In the genomic region with DNA sequence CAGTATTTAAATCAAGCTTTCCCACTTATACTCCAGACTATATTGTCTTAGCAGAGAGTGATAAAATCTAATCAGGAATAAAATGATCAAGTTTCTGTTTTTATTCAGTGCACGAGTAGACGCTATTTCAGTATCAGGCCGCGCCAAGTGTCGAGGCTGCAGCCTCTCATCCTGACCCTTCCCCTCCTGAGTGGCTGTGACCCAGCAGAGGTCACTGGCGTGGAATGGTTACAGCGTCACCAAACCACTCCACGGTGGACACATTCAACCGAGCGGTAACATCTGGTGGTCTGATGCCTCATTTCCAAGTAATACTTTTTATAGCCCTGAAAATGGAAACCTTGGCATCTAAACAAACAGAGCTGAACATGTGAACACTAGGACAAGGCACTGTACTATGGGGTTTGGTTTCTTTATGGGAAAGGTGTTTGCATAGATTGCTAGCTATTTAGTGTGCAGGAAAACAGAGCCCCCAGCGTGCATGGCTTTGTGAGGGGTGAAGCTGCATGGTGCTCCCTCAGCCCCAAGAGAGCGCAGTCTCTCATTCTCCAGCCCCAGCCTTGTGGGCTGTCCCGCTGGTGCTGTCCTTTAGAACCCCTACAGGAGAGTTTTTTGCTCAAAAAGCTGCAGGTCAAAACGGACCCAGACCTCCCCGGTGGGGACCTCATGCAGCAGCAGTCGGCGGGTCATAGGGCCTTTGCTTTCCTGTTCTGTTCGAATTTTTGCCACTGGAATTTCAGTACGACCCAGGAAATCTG, we compare ENCODE assay signal across 1 cellular context.
TF ChIP-seq lines count a peak whose summit lies in the region.

No MANE protein-coding gene starts in this region.

TF ChIP-seq in WTC11, 78 proteins besides CTCF, POLR2A, EP300 and RAD21 (continued from another document):
- TF ChIP-seq FOXK1 (CRISPR knock-in tag; IDR thresholded peaks at IDR 0.05) (no peak), SMAD4 (CRISPR knock-in tag; IDR thresholded peaks at IDR 0.05) (no peak), ZNF281 (CRISPR knock-in tag; IDR thresholded peaks at IDR 0.05) (no peak), ZNF671 (CRISPR knock-in tag; IDR thresholded peaks at IDR 0.05) (no peak), PRRX2 (CRISPR knock-in tag; IDR thresholded peaks at IDR 0.05) (no peak), NFATC4 (CRISPR knock-in tag; IDR thresholded peaks at IDR 0.05) (no peak), SOX15 (CRISPR knock-in tag; IDR thresholded peaks at IDR 0.05) (no peak), ZBTB21 (CRISPR knock-in tag; IDR thresholded peaks at IDR 0.05; ENCODE audit: borderline replicate concordance) (no peak), MYBL2 (CRISPR knock-in tag; IDR thresholded peaks at IDR 0.05) (no peak), ZNF263 (CRISPR knock-in tag; IDR thresholded peaks at IDR 0.05; ENCODE audit: low read depth) (no peak), NFYB (CRISPR knock-in tag; conservative IDR thresholded peaks at IDR 0.05; ENCODE audit: low read depth) (no peak), ZNF219 (CRISPR knock-in tag; IDR thresholded peaks at IDR 0.05; ENCODE audit: borderline replicate concordance) (no peak)
- TF ChIP-seq, protein P1, sequence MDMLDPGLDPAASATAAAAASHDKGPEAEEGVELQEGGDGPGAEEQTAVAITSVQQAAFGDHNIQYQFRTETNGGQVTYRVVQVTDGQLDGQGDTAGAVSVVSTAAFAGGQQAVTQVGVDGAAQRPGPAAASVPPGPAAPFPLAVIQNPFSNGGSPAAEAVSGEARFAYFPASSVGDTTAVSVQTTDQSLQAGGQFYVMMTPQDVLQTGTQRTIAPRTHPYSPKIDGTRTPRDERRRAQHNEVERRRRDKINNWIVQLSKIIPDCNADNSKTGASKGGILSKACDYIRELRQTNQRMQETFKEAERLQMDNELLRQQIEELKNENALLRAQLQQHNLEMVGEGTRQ (CRISPR knock-in tag; IDR thresholded peaks at IDR 0.05): no peak
- TF ChIP-seq, protein P2, sequence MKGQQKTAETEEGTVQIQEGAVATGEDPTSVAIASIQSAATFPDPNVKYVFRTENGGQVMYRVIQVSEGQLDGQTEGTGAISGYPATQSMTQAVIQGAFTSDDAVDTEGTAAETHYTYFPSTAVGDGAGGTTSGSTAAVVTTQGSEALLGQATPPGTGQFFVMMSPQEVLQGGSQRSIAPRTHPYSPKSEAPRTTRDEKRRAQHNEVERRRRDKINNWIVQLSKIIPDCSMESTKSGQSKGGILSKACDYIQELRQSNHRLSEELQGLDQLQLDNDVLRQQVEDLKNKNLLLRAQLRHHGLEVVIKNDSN (CRISPR knock-in tag; IDR thresholded peaks at IDR 0.05): no peak
